29 cellular contexts compared by ENCODE assay signal in genomic region chr10:122624546-122624945, GRCh38.
"Had no signal": no experiment of that assay in that cellular context is flagged by ENCODE, and none has a peak within 500 bp of the region (broad histone marks: within the 10 kb centered on the region; RNA-seq: fewer than 3 reads in every experiment).

No MANE protein-coding gene starts in this region.

- H3K4me3 ChIP-seq: adrenal gland, body of pancreas, breast epithelium, MG63, SK-N-MC had no signal

- DNase-seq: activated CD4-positive, alpha-beta T cell treated with anti-CD3 and anti-CD28 coated beads for 1 hour; activated CD4-positive, alpha-beta T cell treated with anti-CD3 and anti-CD28 coated beads for 48 hours; activated CD4-positive, CD25-positive, alpha-beta regulatory T cell; activated CD8-positive, alpha-beta T cell treated with anti-CD3 and anti-CD28 coated beads for 36 hours; activated gamma-delta T cell treated with Interleukin-2 at 50 U/mL for 16 hours; activated naive CD4-positive, alpha-beta T cell treated with anti-CD3 and anti-CD28 coated beads for 36 hours; activated T-cell treated with anti-CD3 and anti-CD28 coated beads, Interleukin-2, amount 50 U/mL, for 1 hour; activated T-cell treated with anti-CD3 and anti-CD28 coated beads, Interleukin-2, amount 50 U/mL, for 72 hours; adrenal gland; body of pancreas; caudate nucleus; cerebellar nuclear complex; Karpas-422; KBM-7; MG63; NCI-H1048; NCI-H1105 treated with DMSO at 0.1 percent for 48 hours; NCI-H1436; NCI-H1694; NCI-H1930; NCI-H2081 treated with DMSO at 0.1 percent for 48 hours; NCI-H345; NCI-H524 treated with DMSO at 0.1 percent for 48 hours; RPMI8226; SIG-M5; T1000; WERI-Rb-1 had no signal

- H3K4me1 ChIP-seq: adrenal gland, body of pancreas, breast epithelium had no signal

- H3K9me3 ChIP-seq: adrenal gland, body of pancreas, breast epithelium, MG63 had no signal

- H3K27me3 ChIP-seq: adrenal gland, body of pancreas, breast epithelium, MG63 had no signal

- H3K27ac ChIP-seq: adrenal gland, body of pancreas, breast epithelium, SK-N-MC, WERI-Rb-1 had no signal

- H3K36me3 ChIP-seq: adrenal gland, breast epithelium, MG63, WERI-Rb-1 had no signal
